ENCODE assay signal across 20 cellular contexts in genomic region chr11:6931146-6931713, GRCh38. TPM values are rescaled to one million over a fixed set of nuclear protein-coding genes. Genes with fewer than 3 reads are reported as not detected.
A peak's percentile ranks its signal among the peaks of the same experiment; 100 is the strongest.
DNase-seq lines count a peak whose midpoint lies in the region; ATAC-seq and TF ChIP-seq lines count a peak whose summit lies in the region.
"Had no signal": no experiment of that assay in that cellular context is flagged by ENCODE, and none has a peak within 500 bp of the region (broad histone marks: within the 10 kb centered on the region; RNA-seq: fewer than 3 reads in every experiment).

No MANE protein-coding gene starts in this region.

- no peak overlapping the region for H4K5ac ChIP-seq in IMR-90 (ENCODE audit: low read depth, low read length)

- H3K4me2 ChIP-seq in IMR-90 (ENCODE audit: low read depth, low read length): no peak overlapping the region
- H3K4me2 ChIP-seq: BLaER1 treated with 17β-estradiol and CSF1 and Interleukin-3, amounts not matched to agents 10 nM and 100 nM had no signal

- POLR2A ChIA-PET in IMR-90 (lab: Charles Lee; ENCODE audit: unreplicated experiment): no interaction called here

- no CpG with 5 or more reads among the region's 3 CpGs for WGBS in IMR-90 (ENCODE audit: extremely low coverage in 2 of 2, insufficient read length in 1 of 2), 2 experiments

- H3K23ac ChIP-seq in IMR-90 (ENCODE audit: low read depth, low read length): no peak overlapping the region

- H4K20me1 ChIP-seq in IMR-90 (ENCODE audit: insufficient read depth, low read length): no peaks in the 10 kb centered on the region
- H4K20me1 ChIP-seq: BLaER1 treated with 17β-estradiol and CSF1 and Interleukin-3, amounts not matched to agents 10 nM and 100 nM had no signal

- TF ChIP-seq CTCF in IMR-90 (conservative IDR thresholded peaks at IDR 0.05; ENCODE audit: low read depth, low read length) (no peak), colonic mucosa (IDR thresholded peaks at IDR 0.05) (no peak)

- H2BK20ac ChIP-seq in IMR-90 (ENCODE audit: low read depth, low read length): no peak overlapping the region

- dilution Hi-C loops in IMR-90 (cut with HindIII; ENCODE audit: low sequenced_read_pairs, unreplicated experiment): no loop called here

- TF ChIP-seq POLR2A in IMR-90 (IDR thresholded peaks at IDR 0.05; ENCODE audit: low read depth, low read length): no peak

- H3K4ac ChIP-seq in IMR-90 (ENCODE audit: low read depth, low read length): no peak overlapping the region

- H3K9me3 ChIP-seq in IMR-90 (ENCODE audit: control insufficient read depth, insufficient read depth, low read length): no peaks in the 10 kb centered on the region
- H3K9me3 ChIP-seq in colonic mucosa: no peaks in the 10 kb centered on the region
- H3K9me3 ChIP-seq: Peyer's patch had no signal

- H3K18ac ChIP-seq in IMR-90 (ENCODE audit: low read depth, low read length): no peak overlapping the region

- no peak overlapping the region for H3K4me3 ChIP-seq in IMR-90 (ENCODE audit: insufficient read depth, low read depth, low read length)
- no peak overlapping the region for H3K4me3 ChIP-seq in colonic mucosa
- H3K4me3 ChIP-seq: BLaER1 treated with 17β-estradiol and CSF1 and Interleukin-3, amounts not matched to agents 10 nM and 100 nM; Peyer's patch had no signal

- no peak overlapping the region for H3K14ac ChIP-seq in IMR-90 (replicated peaks; ENCODE audit: low read depth, low read length)

- H2BK15ac ChIP-seq in IMR-90 (ENCODE audit: low read depth, low read length): no peak overlapping the region

- no peak overlapping the region for H2AK5ac ChIP-seq in IMR-90 (ENCODE audit: low read depth, low read length)

- H3K9ac ChIP-seq in IMR-90 (ENCODE audit: low read depth, low read length): no peak overlapping the region
- no peak overlapping the region for H3K9ac ChIP-seq in colonic mucosa (ENCODE audit: low read depth in 2 of 2, low read length in 2 of 2)
- H3K9ac ChIP-seq: BLaER1 treated with 17β-estradiol and CSF1 and Interleukin-3, amounts not matched to agents 10 nM and 100 nM had no signal

- H3K79me1 ChIP-seq in IMR-90 (ENCODE audit: low read depth in 1 of 2, low read length in 2 of 2): peaks cover 6 to 10% of the 10 kb centered on the region in 2 experiments

- intact Hi-C loops in IMR-90 (cut with micrococcal nuclease): no loop called here
- intact Hi-C loops in colonic mucosa (cut with DNase I): no loop called here

- H4K8ac ChIP-seq in IMR-90 (ENCODE audit: low read depth in 2 of 2, low read length in 2 of 2): no peak overlapping the region

- no peak for ATAC-seq in IMR-90 (ENCODE audit: low read depth)
- ATAC-seq in HG02884 (IDR thresholded peaks at IDR 0.05; ENCODE audit: unreplicated experiment): no peak
- ATAC-seq in GM18520 (IDR thresholded peaks at IDR 0.05; ENCODE audit: unreplicated experiment): no peak
- ATAC-seq: SK-N-SH treated with all-trans-retinoic acid at 6 μM for 48 hours had no signal

- H2AFZ ChIP-seq in IMR-90 (replicated peaks; ENCODE audit: low read length, poor library complexity): no peak overlapping the region

- in situ Hi-C loops in IMR-90 (cut with MboI; ENCODE audit: low sequenced_read_pairs): no loop called here

- CTCF ChIA-PET in IMR-90 (lab: Yijun Ruan, JAX): no interaction called here

- DNase-seq in IMR-90 (peak; percentile 2), amniotic epithelial cell (ENCODE audit: low read depth) (peak; percentile 22), fibroblast of peridontal ligament (ENCODE audit: extremely low read depth) (peak; percentile 38), stromal cell of bone marrow (ENCODE audit: low read depth) (peak; percentile 31), colonic mucosa (no peak)
- DNase-seq: DMS 273 treated with DMSO at 0.1 percent for 48 hours, EL, NCI-H1417, NCI-H1930, NCI-H2171 treated with DMSO at 0.1 percent for 48 hours, NCI-H774, Peyer's patch, SHP77 had no signal

- TF ChIP-seq RAD21 in IMR-90 (IDR thresholded peaks at IDR 0.05; ENCODE audit: low read length): no peak

- H3K4me1 ChIP-seq in IMR-90 (ENCODE audit: control insufficient read depth, insufficient read depth, low read length) (no peaks in the 10 kb centered on the region), colonic mucosa (no peaks in the 10 kb centered on the region)
- H3K4me1 ChIP-seq: BLaER1 treated with 17β-estradiol and CSF1 and Interleukin-3, amounts not matched to agents 10 nM and 100 nM had no signal

- no peak overlapping the region for H2BK120ac ChIP-seq in IMR-90 (ENCODE audit: low read depth, low read length)

- no peaks in the 10 kb centered on the region for H3K9me1 ChIP-seq in IMR-90 (ENCODE audit: insufficient read depth, low read length)

- no peak overlapping the region for H4K91ac ChIP-seq in IMR-90 (ENCODE audit: insufficient read depth, low read depth, low read length)

- no TSS peak for BruUV-seq in IMR-90 (replicated peaks; lab: Mats Ljungman, UMichigan)

- no peak overlapping the region for H2AK9ac ChIP-seq in IMR-90 (replicated peaks; ENCODE audit: low read depth, low read length, poor library complexity)

- H3K36me3 ChIP-seq in IMR-90 (ENCODE audit: control insufficient read depth, insufficient read depth, low read length) (no peaks in the 10 kb centered on the region), colonic mucosa (no peaks in the 10 kb centered on the region)
- H3K36me3 ChIP-seq: BLaER1 treated with 17β-estradiol and CSF1 and Interleukin-3, amounts not matched to agents 10 nM and 100 nM; Peyer's patch had no signal

- H3K27me3 ChIP-seq in IMR-90 (ENCODE audit: control insufficient read depth, insufficient read depth, low read length): no peaks in the 10 kb centered on the region
- no peaks in the 10 kb centered on the region for H3K27me3 ChIP-seq in colonic mucosa
- H3K27me3 ChIP-seq: BLaER1 treated with 17β-estradiol and CSF1 and Interleukin-3, amounts not matched to agents 10 nM and 100 nM; Peyer's patch had no signal

- H2BK5ac ChIP-seq in IMR-90 (ENCODE audit: low read depth, low read length, poor library complexity, severe bottlenecking): no peak overlapping the region

- no peak overlapping the region for H3K56ac ChIP-seq in IMR-90 (ENCODE audit: extremely low read depth, insufficient read depth, low read length)

- H3K27ac ChIP-seq in IMR-90 (ENCODE audit: insufficient read depth, low read length) (no peak overlapping the region), colonic mucosa (no peak overlapping the region)
- H3K27ac ChIP-seq: BLaER1 treated with 17β-estradiol and CSF1 and Interleukin-3, amounts not matched to agents 10 nM and 100 nM; Peyer's patch had no signal

TF ChIP-seq in IMR-90, 13 proteins besides CTCF, POLR2A, EP300 and RAD21:
- TF ChIP-seq CEBPB (IDR thresholded peaks at IDR 0.05; ENCODE audit: low read depth, low read length) (peak; percentile 85), BHLHE40 (IDR thresholded peaks at IDR 0.05; ENCODE audit: low read depth, low read length) (no peak)

RNA-seq across cellular contexts. Expression of gene ZNF215, which starts 5.0 kb away (rescaled TPM):
- total RNA-seq in IMR-90 (2012; rRNA removed) (7.2 and 7.7 TPM in 2 replicates), colonic mucosa (1 to 10 TPM; 3.6 to 7.3 TPM)
- 2.9 and 3.4 TPM in 2 replicates for polyA plus RNA-seq in IMR-90 (2012; rRNA removed)
- 0.70 and 0.75 TPM in 2 replicates for polyA plus RNA-seq in IMR-90 (2012; cell fraction: cytosol; rRNA removed)
- polyA plus RNA-seq in IMR-90 (2012; cell fraction: nucleus; rRNA removed; ENCODE audit: low replicate concordance): 2.3 and 9.1 TPM in 2 replicates
- total RNA-seq: HT1080 had no signal

RNA-seq across cellular contexts. Expression of gene OR2D3, which starts 10.4 kb away (rescaled TPM):
- not detected in 2 replicates for total RNA-seq in IMR-90 (2012; rRNA removed)
- not detected in 2 replicates for polyA plus RNA-seq in IMR-90 (2012; rRNA removed)
- polyA plus RNA-seq in IMR-90 (2012; cell fraction: cytosol; rRNA removed): not detected in 2 replicates
- not detected in 2 replicates for polyA plus RNA-seq in IMR-90 (2012; cell fraction: nucleus; rRNA removed; ENCODE audit: low replicate concordance)
- total RNA-seq in colonic mucosa: not detected
- total RNA-seq: HT1080, M059J, NCI-H460, Peyer's patch had no signal

RNA-seq across cellular contexts. Expression of gene OR2D2, which starts 38.9 kb away (rescaled TPM):
- 0.28 and 0.36 TPM in 2 replicates for total RNA-seq in IMR-90 (2012; rRNA removed)
- polyA plus RNA-seq in IMR-90 (2012; rRNA removed): 0.07 TPM in 1 of 2 replicates, not detected in the other
- not detected in 2 replicates for polyA plus RNA-seq in IMR-90 (2012; cell fraction: cytosol; rRNA removed)
- 0.09 and 0.21 TPM in 2 replicates for polyA plus RNA-seq in IMR-90 (2012; cell fraction: nucleus; rRNA removed; ENCODE audit: low replicate concordance)
- under 1 TPM in 1 of 2 donors, not detected in 1; 0.40 TPM for total RNA-seq in colonic mucosa
- total RNA-seq: HT1080, M059J had no signal

RNA-seq across cellular contexts. Expression of gene OR10A4, which starts 54.8 kb away (rescaled TPM):
- not detected in 2 replicates for total RNA-seq in IMR-90 (2012; rRNA removed)
- not detected in 2 replicates for polyA plus RNA-seq in IMR-90 (2012; rRNA removed)
- polyA plus RNA-seq in IMR-90 (2012; cell fraction: cytosol; rRNA removed): not detected in 2 replicates
- not detected in 2 replicates for polyA plus RNA-seq in IMR-90 (2012; cell fraction: nucleus; rRNA removed; ENCODE audit: low replicate concordance)
- total RNA-seq in colonic mucosa: not detected
- total RNA-seq: HT1080, M059J, NCI-H460, Peyer's patch had no signal
